In the genomic region with DNA sequence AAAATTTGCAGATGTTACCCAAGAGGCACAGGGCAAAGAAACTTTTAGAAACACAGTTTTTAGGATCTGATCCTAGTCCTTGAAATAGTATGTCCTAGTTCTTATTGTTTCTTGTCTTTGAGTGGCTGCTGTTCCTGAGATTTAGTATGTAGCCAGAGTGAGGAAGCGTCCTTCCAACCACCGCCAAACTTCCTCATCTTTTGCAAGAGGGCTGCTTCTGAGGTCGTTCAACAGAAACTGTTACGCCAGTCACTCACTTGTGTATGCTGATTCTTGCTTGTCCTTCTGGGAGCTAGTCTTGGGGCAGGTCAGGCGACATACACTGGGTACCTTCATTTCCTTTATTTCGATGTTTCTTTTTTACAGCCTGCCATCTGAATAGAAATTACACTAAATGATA, we compare ENCODE assay signal across 19 cellular contexts.
"Had no signal": no experiment of that assay in that cellular context is flagged by ENCODE, and none has a peak within 500 bp of the region (broad histone marks: within the 10 kb centered on the region; RNA-seq: fewer than 3 reads in every experiment).

No MANE protein-coding gene starts in this region.

- H3K36me3 ChIP-seq: esophagus squamous epithelium, gastrocnemius medialis, heart left ventricle, thoracic aorta, vagina, WERI-Rb-1 had no signal

- H3K27me3 ChIP-seq: esophagus squamous epithelium, gastrocnemius medialis, heart left ventricle, vagina had no signal

- H3K4me1 ChIP-seq: esophagus squamous epithelium, gastrocnemius medialis, heart left ventricle, vagina had no signal

- H3K27ac ChIP-seq: coronary artery, esophagus squamous epithelium, gastrocnemius medialis, heart left ventricle, thoracic aorta, vagina, WERI-Rb-1 had no signal

- DNase-seq: activated CD4-positive, alpha-beta T cell treated with anti-CD3 and anti-CD28 coated beads for 1 hour; activated CD8-positive, alpha-beta memory T cell treated with anti-CD3 and anti-CD28 coated beads for 24 hours; activated CD8-positive, alpha-beta memory T cell treated with anti-CD3 and anti-CD28 coated beads, Interleukin-2, amount 50 U/mL, for 4 hours; activated naive CD4-positive, alpha-beta T cell treated with Interleukin-2 at 50 U/mL for 16 hours; activated naive CD8-positive, alpha-beta T cell treated with anti-CD3 and anti-CD28 coated beads for 36 hours; activated T-cell treated with anti-CD3 and anti-CD28 coated beads, Interleukin-2, amount 50 U/mL, for 4 hours; esophagus squamous epithelium; gastrocnemius medialis; heart left ventricle; left ventricle myocardium superior; midbrain; natural killer cell; retina; stimulated activated CD4-positive, alpha-beta T cell treated with anti-CD3 and anti-CD28 coated beads, Interleukin-4, amount 100 ng/mL, for 1 hour; stimulated activated naive CD4-positive, alpha-beta T cell; WERI-Rb-1 had no signal

- ATAC-seq: activated T-cell treated with anti-CD3 and anti-CD28 coated beads, Interleukin-2, amount 50 U/mL, for 4 hours; gastrocnemius medialis; heart left ventricle; left ventricle myocardium superior; natural killer cell had no signal

- H3K9me3 ChIP-seq: esophagus squamous epithelium, gastrocnemius medialis, heart left ventricle, thoracic aorta, vagina had no signal

- H3K4me3 ChIP-seq: coronary artery, esophagus squamous epithelium, gastrocnemius medialis, heart left ventricle, thoracic aorta, vagina had no signal
